Comparison of ENCODE assay signal across 13 cellular contexts in genomic region chr15:68364028-68364659, GRCh38.
A peak's percentile ranks its signal among the peaks of the same experiment; 100 is the strongest.
DNase-seq lines count a peak whose midpoint lies in the region; ATAC-seq, FAIRE-seq and TF ChIP-seq lines count a peak whose summit lies in the region.
"Had no signal": no experiment of that assay in that cellular context is flagged by ENCODE, and none has a peak within 500 bp of the region (broad histone marks: within the 10 kb centered on the region; RNA-seq: fewer than 3 reads in every experiment).

No MANE protein-coding gene starts in this region.

- 61% methylated on average over 7 of the region's 7 CpGs for WGBS in A549 (ENCODE audit: missing lambda C conversion rate)
- 44 to 50% (median 48%) methylated on average over 6 to 7 of the region's 7 CpGs for WGBS in psoas muscle, 3 donors

- no peak for TF ChIP-seq EP300 in A549 (IDR thresholded peaks at IDR 0.05)

- H3K4me3 ChIP-seq in A549 (no peak overlapping the region), ascending aorta (no peak overlapping the region), psoas muscle (no peak overlapping the region)

- CTCF ChIA-PET in A549 (lab: Yijun Ruan, JAX): interaction anchor here (0.6 to 2.1 kb wide), 5 partner anchors 20 to 186 kb away, joined by 3 to 7 read pairs (median 4); no protein-coding TSS in a partner anchor

- H3K4me1 ChIP-seq in A549: peaks cover 23% of the 10 kb centered on the region
- H3K4me1 ChIP-seq in ascending aorta: peaks cover 25 to 76% of the 10 kb centered on the region in 2 donors
- peaks cover 40% of the 10 kb centered on the region for H3K4me1 ChIP-seq in psoas muscle

- FAIRE-seq in A549 (lab: Jason Lieb, UNC): no peak
- FAIRE-seq: A204.1, GM19239 had no signal

- H3K27ac ChIP-seq in A549 (peak overlapping the region; percentile 47; a peak in 5 of 6 replicates), ascending aorta (peak overlapping the region; percentile 96), psoas muscle (peak overlapping the region; percentile 46)

- intact Hi-C loops in ascending aorta (cut with DNase I): no loop called here
- intact Hi-C loops in left cardiac atrium (cut with DNase I): no loop called here
- intact Hi-C loops in psoas muscle (cut with DNase I): no loop called here

- DNase-seq in A549 (ENCODE audit: low read depth in 1 of 2, low spot score in 1 of 2) (no peak), ascending aorta (ENCODE audit: low spot score in 2 of 2) (peak in 1 of 2 donors; percentile 84), left cardiac atrium (peak; percentile 76), psoas muscle (peak in 1 of 2 donors; percentile 40), COR-L47 (lab: John Stamatoyannopoulos, UW) (no peak), NCI-H446 treated with DMSO at 0.1 percent for 48 hours (lab: John Stamatoyannopoulos, UW) (no peak), NCI-H345 treated with DMSO at 0.1 percent for 48 hours (lab: John Stamatoyannopoulos, UW; ENCODE audit: unreplicated experiment) (no peak)
- DNase-seq: activated CD4-positive, alpha-beta T cell treated with anti-CD3 and anti-CD28 coated beads for 1 hour; GF-D8; MV-4-11 had no signal

- TF ChIP-seq CTCF in A549 (IDR thresholded peaks at IDR 0.05) (no peak), ascending aorta (IDR thresholded peaks at IDR 0.05) (no peak), psoas muscle (IDR thresholded peaks at IDR 0.05) (no peak)

- no peak for TF ChIP-seq RAD21 in A549 (conservative IDR thresholded peaks at IDR 0.05 in 1 of 2, IDR thresholded peaks at IDR 0.05 in 1 of 2)

- peak overlapping the region; percentile 5; the same call in 2 of the 3 replicates for H3K4me2 ChIP-seq in A549

- POLR2A ChIA-PET in A549 (lab: Yijun Ruan, JAX): no interaction called here

- TF ChIP-seq POLR2A in A549 (IDR thresholded peaks at IDR 0.05; ENCODE audit: low read length): no peak

- ATAC-seq in A549 (peak in 1 of 2 experiments; percentile 22; a peak in 2 of 6 replicates), left cardiac atrium (peak; percentile 74 to 78), psoas muscle (peak in 3 of 4 donors; percentile 27 to 64 (median 43)), GM19395 (IDR thresholded peaks at IDR 0.05; ENCODE audit: unreplicated experiment) (no peak)

- no peaks in the 10 kb centered on the region for H3K27me3 ChIP-seq in ascending aorta
- peaks cover 0 to 4% (median 0%) of the 10 kb centered on the region in 3 donors for H3K27me3 ChIP-seq in psoas muscle (ENCODE audit: insufficient read depth in 3 of 3, low read length in 2 of 3)

- H3K9me3 ChIP-seq in A549 (no peaks in the 10 kb centered on the region), ascending aorta (no peaks in the 10 kb centered on the region), psoas muscle (no peaks in the 10 kb centered on the region)

- H3K36me3 ChIP-seq in ascending aorta (peaks cover 13 to 36% of the 10 kb centered on the region in 2 donors), psoas muscle (ENCODE audit: insufficient read depth in 1 of 2, low read depth in 1 of 2) (no peaks in the 10 kb centered on the region)

TF ChIP-seq in A549, 52 proteins besides CTCF, POLR2A, EP300 and RAD21:
- TF ChIP-seq HES2 (IDR thresholded peaks at IDR 0.05) (no peak), HDAC2 (IDR thresholded peaks at IDR 0.05) (no peak), HOXA7 (CRISPR knock-in tag; IDR thresholded peaks at IDR 0.05) (no peak), SMC3 (IDR thresholded peaks at IDR 0.05) (no peak), USF2 (IDR thresholded peaks at IDR 0.05) (no peak), PBX3 (IDR thresholded peaks at IDR 0.05) (no peak), CHD2 (IDR thresholded peaks at IDR 0.05; ENCODE audit: low read length, partially characterized antibody) (no peak), KDM1A (IDR thresholded peaks at IDR 0.05; ENCODE audit: low read depth) (no peak), ATOH8 (CRISPR knock-in tag; IDR thresholded peaks at IDR 0.05; ENCODE audit: low read depth) (no peak), KDM5A (IDR thresholded peaks at IDR 0.05) (no peak), MAZ (IDR thresholded peaks at IDR 0.05; ENCODE audit: borderline replicate concordance, low read depth, low read length) (no peak), RCOR1 (IDR thresholded peaks at IDR 0.05; ENCODE audit: low read depth, low read length) (no peak), EHF (CRISPR knock-in tag; IDR thresholded peaks at IDR 0.05) (no peak), MAX (IDR thresholded peaks at IDR 0.05) (no peak), PHF8 (IDR thresholded peaks at IDR 0.05; ENCODE audit: borderline replicate concordance, low read depth) (no peak)

Comparison
In these comparisons a context has a peak if more than half of its experiments do, and no peak if none do; other contexts are left out.
1. H3K27ac ChIP-seq: peak in every context shown above with its lines; median percentile 96 in ascending aorta; 47 in A549; 46 in psoas muscle.